1 cellular context compared by ENCODE assay signal in genomic region chr4:6925357-6925836, GRCh38.
TF ChIP-seq lines count a peak whose summit lies in the region.

No MANE protein-coding gene starts in this region.

TF ChIP-seq in K562, 482 proteins besides CTCF, POLR2A, EP300 and RAD21 (continued from another document and continues in another):
- TF ChIP-seq E2F4 (CRISPR knock-in tag; IDR thresholded peaks at IDR 0.05; ENCODE audit: low read depth) (no peak), HDGF (IDR thresholded peaks at IDR 0.05) (no peak), ASH1L (IDR thresholded peaks at IDR 0.05; ENCODE audit: borderline replicate concordance, low read depth, partially characterized antibody) (no peak), ZNF398 (CRISPR knock-in tag; IDR thresholded peaks at IDR 0.05) (no peak), NFXL1 (CRISPR knock-in tag; IDR thresholded peaks at IDR 0.05) (no peak), ZNF707 (CRISPR knock-in tag; conservative IDR thresholded peaks at IDR 0.05) (no peak), RUNX1 (IDR thresholded peaks at IDR 0.05; ENCODE audit: low read depth) (peak; percentile 88), HLTF (IDR thresholded peaks at IDR 0.05) (no peak), ZNF280B (CRISPR knock-in tag; IDR thresholded peaks at IDR 0.05) (no peak), RBM14 (IDR thresholded peaks at IDR 0.05; ENCODE audit: borderline replicate concordance, insufficient read depth, low read depth, low read length) (no peak), ATF3 (IDR thresholded peaks at IDR 0.05) (no peak), ATF3 (CRISPR knock-in tag; conservative IDR thresholded peaks at IDR 0.05) (no peak), MCM2 (IDR thresholded peaks at IDR 0.05; ENCODE audit: low read depth) (no peak), TBL1XR1 (IDR thresholded peaks at IDR 0.05; ENCODE audit: low read length in 2 of 2) (peak in 1 of 2 experiments; percentile 80; a peak in 2 of 4 replicates), CC2D1A (IDR thresholded peaks at IDR 0.05) (no peak; the same call in 1 of the 2 replicates), SNAPC5 (CRISPR knock-in tag; IDR thresholded peaks at IDR 0.05) (no peak), POU5F1 (IDR thresholded peaks at IDR 0.05; ENCODE audit: borderline replicate concordance, low read depth, low read length, partially characterized antibody) (no peak), RBFOX2 (IDR thresholded peaks at IDR 0.05; ENCODE audit: low read depth, low read length) (no peak), GATAD2A (IDR thresholded peaks at IDR 0.05) (no peak), ZNF77 (CRISPR knock-in tag; IDR thresholded peaks at IDR 0.05) (no peak), KHSRP (IDR thresholded peaks at IDR 0.05) (no peak), HDAC3 (IDR thresholded peaks at IDR 0.05; ENCODE audit: borderline replicate concordance, partially characterized antibody) (peak; percentile 57), FUS (optimal IDR thresholded peaks at IDR 0.05; ENCODE audit: low read depth, low read length) (no peak), NR1H2 (CRISPR knock-in tag; IDR thresholded peaks at IDR 0.05) (no peak), ZNF717 (CRISPR knock-in tag; IDR thresholded peaks at IDR 0.05) (no peak), PTRF (tag; IDR thresholded peaks at IDR 0.05) (no peak), ZNF436 (CRISPR knock-in tag; IDR thresholded peaks at IDR 0.05) (no peak), ELF2 (CRISPR knock-in tag; IDR thresholded peaks at IDR 0.05) (peak; percentile 68; the same call in 1 of the 2 replicates), COPS2 (conservative IDR thresholded peaks at IDR 0.05) (no peak), NFIC (IDR thresholded peaks at IDR 0.05) (no peak), ZBTB26 (CRISPR knock-in tag; IDR thresholded peaks at IDR 0.05) (no peak), PCBP1 (IDR thresholded peaks at IDR 0.05; ENCODE audit: low read depth, low read length, poor library complexity, severe bottlenecking) (no peak), PML (IDR thresholded peaks at IDR 0.05; ENCODE audit: low read length) (no peak), NONO (IDR thresholded peaks at IDR 0.05; ENCODE audit: low read depth in 2 of 2, low read length in 1 of 2) (no peak), ZNF79 (CRISPR knock-in tag; IDR thresholded peaks at IDR 0.05; ENCODE audit: low read depth) (no peak), CTCFL (IDR thresholded peaks at IDR 0.05; ENCODE audit: borderline replicate concordance, insufficient read depth, low read depth, low read length, poor library complexity, severe bottlenecking) (no peak), ZBTB11 (CRISPR knock-in tag; IDR thresholded peaks at IDR 0.05) (no peak), ZNF551 (CRISPR knock-in tag; IDR thresholded peaks at IDR 0.05) (no peak), HNRNPUL1 (IDR thresholded peaks at IDR 0.05; ENCODE audit: low read length) (no peak), NFIX (CRISPR knock-in tag; IDR thresholded peaks at IDR 0.05; ENCODE audit: low read depth) (no peak), KLF6 (CRISPR knock-in tag; IDR thresholded peaks at IDR 0.05; ENCODE audit: borderline replicate concordance) (no peak), ZNF511 (CRISPR knock-in tag; IDR thresholded peaks at IDR 0.05) (no peak), UBTF (IDR thresholded peaks at IDR 0.05; ENCODE audit: borderline replicate concordance in 1 of 2, low read depth in 2 of 2, low read length in 2 of 2) (peak in 1 of 2 experiments; percentile 52; a peak in 1 of 4 replicates), NFATC3 (IDR thresholded peaks at IDR 0.05) (no peak), CREB3 (tag; conservative IDR thresholded peaks at IDR 0.05; ENCODE audit: low read depth) (no peak), ESRRB (CRISPR knock-in tag; IDR thresholded peaks at IDR 0.05; ENCODE audit: borderline replicate concordance) (no peak)
